ENCODE assay signal across 22 cellular contexts in genomic region chr4:147599764-147600163, GRCh38. TPM values are rescaled to one million over a fixed set of nuclear protein-coding genes. Genes with fewer than 3 reads are reported as not detected.
DNase-seq lines count a peak whose midpoint lies in the region; ATAC-seq, FAIRE-seq and TF ChIP-seq lines count a peak whose summit lies in the region.
"Had no signal": no experiment of that assay in that cellular context is flagged by ENCODE, and none has a peak within 500 bp of the region (broad histone marks: within the 10 kb centered on the region; RNA-seq: fewer than 3 reads in every experiment).

No MANE protein-coding gene starts in this region.

- DNase-seq in HepG2 (ENCODE audit: low spot score) (no peak), right lobe of liver (no peak), adipocyte (ENCODE audit: low read depth) (peak; percentile 67), fibroblast of the aortic adventitia (ENCODE audit: low read depth) (peak; percentile 55), kidney glomerular epithelial cell (lab: John Stamatoyannopoulos, UW) (no peak), heart left ventricle (no peak)
- DNase-seq in naive thymus-derived CD4-positive, alpha-beta T cell: no peak
- DNase-seq: activated CD4-positive, CD25-positive, alpha-beta regulatory T cell; adrenal gland; CD4-positive, alpha-beta memory T cell; cerebellar nuclear complex; DMS79 treated with DMSO at 0.1 percent for 48 hours; gastrocnemius medialis; NCI-H1694; nephron progenitor cell; psoas muscle; stimulated activated naive B cell treated with anti-CD40 and anti-IgM and Interleukin-4, amounts not matched to agents 10 μg/mL and 1 μg/mL and 100 μg/mL, for 72 hours; transverse colon had no signal

- TF ChIP-seq RAD21 in HepG2 (CRISPR knock-in tag; IDR thresholded peaks at IDR 0.05): no peak

- CTCF ChIA-PET in HepG2 (lab: Yijun Ruan, JAX; ENCODE audit: low intra/inter-chr PET ratio, low total read pairs): no interaction called here
- CTCF ChIA-PET in naive thymus-derived CD4-positive, alpha-beta T cell (lab: Charles Lee): interaction anchor here (0.5 to 1.6 kb wide), 2 partner anchors 17 to 132 kb away, joined by 3 to 4 read pairs; no protein-coding TSS in a partner anchor

- H3K27me3 ChIP-seq in HepG2 (ENCODE audit: control insufficient read depth in 1 of 2, insufficient read depth in 2 of 2, low read length in 2 of 2) (no peaks in the 10 kb centered on the region), right lobe of liver (no peaks in the 10 kb centered on the region), adipocyte (replicated peaks; ENCODE audit: control insufficient read depth, insufficient read depth, low read length) (no peaks in the 10 kb centered on the region), heart left ventricle (no peaks in the 10 kb centered on the region)
- H3K27me3 ChIP-seq in naive thymus-derived CD4-positive, alpha-beta T cell (ENCODE audit: control insufficient read depth in 2 of 2, insufficient read depth in 2 of 2, low read length in 2 of 2): no peaks in the 10 kb centered on the region
- H3K27me3 ChIP-seq: adrenal gland, gastrocnemius medialis, transverse colon had no signal

- no peaks in the 10 kb centered on the region for H3K36me3 Mint-ChIP-seq in naive thymus-derived CD4-positive, alpha-beta T cell
- H3K36me3 Mint-ChIP-seq: CD4-positive, alpha-beta memory T cell; stimulated activated naive B cell treated with anti-CD40 and anti-IgM and Interleukin-4, amounts not matched to agents 10 μg/mL and 1 μg/mL and 100 μg/mL, for 72 hours had no signal

- H3K27me3 Mint-ChIP-seq in naive thymus-derived CD4-positive, alpha-beta T cell: peaks cover 0 to 6% (median 0%) of the 10 kb centered on the region in 5 donors

- 0% methylated on average over 2 of the region's 3 CpGs for WGBS in HepG2 (ENCODE audit: low lambda C conversion rate)
- WGBS in right lobe of liver (ENCODE audit: insufficient coverage, low coverage, low lambda C conversion rate, missing lambda C conversion rate): 80% methylated on average over 2 of the region's 3 CpGs
- WGBS in heart left ventricle, 4 donors: 71 to 81% (median 75%) methylated on average over 3 of the region's 3 CpGs

- FAIRE-seq in HepG2 (lab: Jason Lieb, UNC): no peak
- FAIRE-seq: A204.1, endometrium had no signal

- no TSS peak for BruUV-seq in HepG2 (replicated peaks; lab: Mats Ljungman, UMichigan)

- intact Hi-C loops in HepG2 (cut with micrococcal nuclease; ENCODE audit: unreplicated experiment): no loop called here
- intact Hi-C loops in right lobe of liver (cut with DNase I): no loop called here
- intact Hi-C loops in heart left ventricle (cut with DNase I): loop anchor here in 5 of 10 donors (5.0 to 10.0 kb wide), 3 partner anchors 575 to 585 kb away; no protein-coding TSS in a partner anchor
- intact Hi-C loops in naive thymus-derived CD4-positive, alpha-beta T cell (cut with micrococcal nuclease): loop anchor here in 1 of 2 donors (10.0 kb wide), 1 partner anchor 1255 kb away; no protein-coding TSS in a partner anchor

- H3K79me2 ChIP-seq in HepG2 (ENCODE audit: insufficient read depth, low read length): no peaks in the 10 kb centered on the region

- H3K4me1 Mint-ChIP-seq in naive thymus-derived CD4-positive, alpha-beta T cell: no peaks in the 10 kb centered on the region
- H3K4me1 Mint-ChIP-seq: CD4-positive, alpha-beta memory T cell; stimulated activated naive B cell treated with anti-CD40 and anti-IgM and Interleukin-4, amounts not matched to agents 10 μg/mL and 1 μg/mL and 100 μg/mL, for 72 hours had no signal

- no peak overlapping the region for H2AFZ ChIP-seq in HepG2 (ENCODE audit: low read length)

- in situ Hi-C loops in HepG2 (cut with HindIII; ENCODE audit: extremely low pct_ligation_motif_present, low pct_unique_long_range_greater_than_20kb): loop anchor here (10.0 to 25.0 kb wide), 2 partner anchors 445 to 587 kb away; no protein-coding TSS in a partner anchor

- no peak overlapping the region for H3K4me3 Mint-ChIP-seq in naive thymus-derived CD4-positive, alpha-beta T cell
- H3K4me3 Mint-ChIP-seq: nephron progenitor cell; stimulated activated naive B cell treated with anti-CD40 and anti-IgM and Interleukin-4, amounts not matched to agents 10 μg/mL and 1 μg/mL and 100 μg/mL, for 72 hours; T-helper 2 cell treated with Interferon-gamma antibody and Interleukin-4, amounts not matched to agents 5 μg/mL and 100 μg/mL, for 36 hours had no signal

- TF ChIP-seq EP300 in HepG2 (IDR thresholded peaks at IDR 0.05; ENCODE audit: low read depth in 2 of 2, low read length in 2 of 2) (no peak), HepG2 (CRISPR knock-in tag; IDR thresholded peaks at IDR 0.05; ENCODE audit: borderline replicate concordance) (no peak)

- H3K36me3 ChIP-seq in HepG2 (replicated peaks in 1 of 2; ENCODE audit: control insufficient read depth in 1 of 2, insufficient read depth in 2 of 2, low read length in 2 of 2) (no peaks in the 10 kb centered on the region), right lobe of liver (no peaks in the 10 kb centered on the region), adipocyte (ENCODE audit: control insufficient read depth, insufficient read depth, low read length, severe bottlenecking) (no peaks in the 10 kb centered on the region), heart left ventricle (no peaks in the 10 kb centered on the region)
- no peaks in the 10 kb centered on the region for H3K36me3 ChIP-seq in naive thymus-derived CD4-positive, alpha-beta T cell (ENCODE audit: control insufficient read depth in 2 of 3, insufficient read depth in 3 of 3, low read length in 3 of 3)
- H3K36me3 ChIP-seq: adrenal gland, gastrocnemius medialis, transverse colon had no signal

- TF ChIP-seq POLR2A in HepG2 (IDR thresholded peaks at IDR 0.05; ENCODE audit: insufficient read depth in 1 of 2, low read depth in 2 of 2, low read length in 2 of 2): no peak
- TF ChIP-seq POLR2A in right lobe of liver (IDR thresholded peaks at IDR 0.05): no peak
- TF ChIP-seq POLR2A in heart left ventricle (IDR thresholded peaks at IDR 0.05): no peak

- POLR2A ChIA-PET in HepG2 (lab: Yijun Ruan, JAX): no interaction called here
- POLR2A ChIA-PET in naive thymus-derived CD4-positive, alpha-beta T cell (lab: Charles Lee): no interaction called here

- ATAC-seq in HepG2: peak; percentile 38
- ATAC-seq in right lobe of liver: no peak
- no peak for ATAC-seq in heart left ventricle
- no peak for ATAC-seq in GM19455 (IDR thresholded peaks at IDR 0.05; ENCODE audit: unreplicated experiment)
- ATAC-seq in naive thymus-derived CD4-positive, alpha-beta T cell: no peak
- ATAC-seq: gastrocnemius medialis; psoas muscle; stimulated activated naive B cell treated with anti-CD40 and anti-IgM and Interleukin-4, amounts not matched to agents 10 μg/mL and 1 μg/mL and 100 μg/mL, for 72 hours had no signal

- no peak overlapping the region for H3K27ac ChIP-seq in HepG2 (ENCODE audit: extremely low read length, insufficient read depth, low read length)
- no peak overlapping the region for H3K27ac ChIP-seq in right lobe of liver
- H3K27ac ChIP-seq in heart left ventricle: no peak overlapping the region
- H3K27ac ChIP-seq in naive thymus-derived CD4-positive, alpha-beta T cell (ENCODE audit: low read depth, low read length): no peak overlapping the region
- H3K27ac ChIP-seq: adrenal gland, gastrocnemius medialis, psoas muscle, transverse colon had no signal

- no peak overlapping the region for H3K4me3 ChIP-seq in HepG2 (replicated peaks in 1 of 3; ENCODE audit: insufficient read depth in 1 of 3, low read depth in 2 of 3, low read length in 3 of 3)
- H3K4me3 ChIP-seq in right lobe of liver: no peak overlapping the region
- no peak overlapping the region for H3K4me3 ChIP-seq in adipocyte (ENCODE audit: low read length)
- no peak overlapping the region for H3K4me3 ChIP-seq in fibroblast of the aortic adventitia (ENCODE audit: low read depth, low read length)
- H3K4me3 ChIP-seq in heart left ventricle: no peak overlapping the region
- no peak overlapping the region for H3K4me3 ChIP-seq in naive thymus-derived CD4-positive, alpha-beta T cell (ENCODE audit: low read length)
- H3K4me3 ChIP-seq: adrenal gland, gastrocnemius medialis, psoas muscle, transverse colon had no signal

- TF ChIP-seq CTCF in HepG2 (CRISPR knock-in tag; IDR thresholded peaks at IDR 0.05) (no peak), right lobe of liver (IDR thresholded peaks at IDR 0.05) (no peak), fibroblast of the aortic adventitia (IDR thresholded peaks at IDR 0.05; ENCODE audit: insufficient read depth, low read length) (no peak), heart left ventricle (IDR thresholded peaks at IDR 0.05) (no peak)

- H3K4me1 ChIP-seq in HepG2 (ENCODE audit: insufficient read depth, low read length) (no peaks in the 10 kb centered on the region), right lobe of liver (no peaks in the 10 kb centered on the region), adipocyte (ENCODE audit: control insufficient read depth, insufficient read depth, low read length) (peaks cover 14% of the 10 kb centered on the region), heart left ventricle (no peaks in the 10 kb centered on the region)
- no peaks in the 10 kb centered on the region for H3K4me1 ChIP-seq in naive thymus-derived CD4-positive, alpha-beta T cell (ENCODE audit: control insufficient read depth in 2 of 2, insufficient read depth in 2 of 2, low read length in 2 of 2)
- H3K4me1 ChIP-seq: adrenal gland, gastrocnemius medialis, psoas muscle, transverse colon had no signal

- H4K20me1 ChIP-seq in HepG2 (ENCODE audit: insufficient read depth, low read length): no peaks in the 10 kb centered on the region

- no peak overlapping the region for H3K4me2 ChIP-seq in HepG2 (ENCODE audit: low read depth, low read length)

- no peaks in the 10 kb centered on the region for H3K9me3 Mint-ChIP-seq in naive thymus-derived CD4-positive, alpha-beta T cell
- H3K9me3 Mint-ChIP-seq: nephron progenitor cell; stimulated activated naive B cell treated with anti-CD40 and anti-IgM and Interleukin-4, amounts not matched to agents 10 μg/mL and 1 μg/mL and 100 μg/mL, for 72 hours; T-helper 2 cell treated with Interferon-gamma antibody and Interleukin-4, amounts not matched to agents 5 μg/mL and 100 μg/mL, for 36 hours had no signal

- H3K27ac Mint-ChIP-seq in naive thymus-derived CD4-positive, alpha-beta T cell: no peak overlapping the region
- H3K27ac Mint-ChIP-seq: CD4-positive, alpha-beta memory T cell; nephron progenitor cell; stimulated activated naive B cell treated with anti-CD40 and anti-IgM and Interleukin-4, amounts not matched to agents 10 μg/mL and 1 μg/mL and 100 μg/mL, for 72 hours; T-helper 2 cell treated with Interferon-gamma antibody and Interleukin-4, amounts not matched to agents 5 μg/mL and 100 μg/mL, for 36 hours had no signal

- H3K9me3 ChIP-seq in HepG2 (ENCODE audit: low read length): no peaks in the 10 kb centered on the region
- no peaks in the 10 kb centered on the region for H3K9me3 ChIP-seq in right lobe of liver
- no peaks in the 10 kb centered on the region for H3K9me3 ChIP-seq in adipocyte (ENCODE audit: control insufficient read depth, low read length)
- H3K9me3 ChIP-seq in heart left ventricle: no peaks in the 10 kb centered on the region
- H3K9me3 ChIP-seq in naive thymus-derived CD4-positive, alpha-beta T cell (ENCODE audit: control insufficient read depth in 2 of 3, low read length in 3 of 3): no peaks in the 10 kb centered on the region
- H3K9me3 ChIP-seq: adrenal gland, gastrocnemius medialis, psoas muscle, transverse colon had no signal

- H3K9ac ChIP-seq in HepG2 (ENCODE audit: insufficient read depth, low read depth, low read length) (no peak overlapping the region), adipocyte (ENCODE audit: low read length) (no peak overlapping the region)

RNA-seq across cellular contexts. Expression of gene TMEM184C, which starts 17.4 kb away (rescaled TPM):
- 26.1 and 30.8 TPM in 2 replicates for total RNA-seq in HepG2 (2016; rRNA removed; fragmentation: Illumina TruSeq; extraction: Trizol)
- 7.8 and 8.1 TPM in 2 replicates for total RNA-seq in HepG2 (2016; cell fraction: cytosol; rRNA removed; fragmentation: Illumina TruSeq; extraction: Trizol; ENCODE audit: low read depth)
- 26.3 and 32.2 TPM in 2 replicates for total RNA-seq in HepG2 (2016; cell fraction: insoluble cytoplasmic fraction; rRNA removed; fragmentation: Illumina TruSeq; extraction: Trizol)
- total RNA-seq in HepG2 (2016; cell fraction: membrane; rRNA removed; fragmentation: Illumina TruSeq; extraction: Trizol): 20.7 and 22.9 TPM in 2 replicates
- total RNA-seq in HepG2 (2016; cell fraction: nucleus; rRNA removed; fragmentation: Illumina TruSeq; extraction: Trizol): 17.8 and 18.4 TPM in 2 replicates
- 13.0 and 13.9 TPM in 2 replicates for polyA plus RNA-seq in HepG2 (2011; rRNA removed)
- polyA plus RNA-seq in HepG2 (2011; cell fraction: cytosol; rRNA removed): 5.7 and 9.1 TPM in 2 replicates
- polyA plus RNA-seq in HepG2 (2011; cell fraction: nucleus; rRNA removed): 3.9 and 5.7 TPM in 2 replicates
- polyA plus RNA-seq in HepG2 (2012): 12.8 and 13.3 TPM in 2 replicates
- polyA plus RNA-seq in HepG2 (2016; cell fraction: cytosol; fragmentation: Illumina TruSeq; extraction: Trizol; ENCODE audit: low read depth): 4.0 and 5.1 TPM in 2 replicates
- polyA plus RNA-seq in HepG2 (2016; cell fraction: insoluble cytoplasmic fraction; fragmentation: Illumina TruSeq; extraction: Trizol; ENCODE audit: low read depth): 25.3 and 26.8 TPM in 2 replicates
- polyA plus RNA-seq in HepG2 (2016; cell fraction: membrane; fragmentation: Illumina TruSeq; extraction: Trizol; ENCODE audit: low read depth): 11.8 and 13.4 TPM in 2 replicates
- 21.5 and 22.0 TPM in 2 replicates for polyA plus RNA-seq in HepG2 (2016; cell fraction: nucleus; fragmentation: Illumina TruSeq; extraction: Trizol; ENCODE audit: insufficient read depth, low read depth)
- 18.5 and 24.2 TPM in 2 replicates for polyA minus RNA-seq in HepG2 (2011; rRNA and poly(A)+ RNA removed; ENCODE audit: low replicate concordance)
- polyA minus RNA-seq in HepG2 (2011; cell fraction: cytosol; rRNA and poly(A)+ RNA removed): 15.5 and 20.3 TPM in 2 replicates
- polyA minus RNA-seq in HepG2 (2011; cell fraction: nucleus; rRNA and poly(A)+ RNA removed): 21.1 and 21.3 TPM in 2 replicates
- 10 to 100 TPM; 19.0 to 25.3 (median 21.3) TPM for total RNA-seq in right lobe of liver
- 20.9 and 38.2 TPM in 2 replicates for total RNA-seq in fibroblast of the aortic adventitia (ENCODE audit: low replicate concordance)
- total RNA-seq in heart left ventricle: 10 to 100 TPM; 21.1 to 29.4 (median 26.2) TPM
- polyA plus RNA-seq in heart left ventricle: 10 to 100 TPM in 1 of 2 donors, 1 to 10 TPM in 1; 4.2 to 27.9 TPM
- total RNA-seq in naive thymus-derived CD4-positive, alpha-beta T cell: 10 to 100 TPM; 13.7 to 27.4 (median 19.0) TPM
- polyA plus RNA-seq in naive thymus-derived CD4-positive, alpha-beta T cell: 10 to 100 TPM; 26.7 to 28.3 TPM

Comparison
In these comparisons a context has a peak if more than half of its experiments do, and no peak if none do; other contexts are left out.
1. DNase-seq: peak in adipocyte (single experiment) and fibroblast of the aortic adventitia (single experiment); none in HepG2 (single experiment), right lobe of liver (0 of 3), kidney glomerular epithelial cell (single experiment), heart left ventricle (0 of 5) and naive thymus-derived CD4-positive, alpha-beta T cell (0 of 9).